Comparison of ENCODE assay signal across 1 cellular context in the genomic region with DNA sequence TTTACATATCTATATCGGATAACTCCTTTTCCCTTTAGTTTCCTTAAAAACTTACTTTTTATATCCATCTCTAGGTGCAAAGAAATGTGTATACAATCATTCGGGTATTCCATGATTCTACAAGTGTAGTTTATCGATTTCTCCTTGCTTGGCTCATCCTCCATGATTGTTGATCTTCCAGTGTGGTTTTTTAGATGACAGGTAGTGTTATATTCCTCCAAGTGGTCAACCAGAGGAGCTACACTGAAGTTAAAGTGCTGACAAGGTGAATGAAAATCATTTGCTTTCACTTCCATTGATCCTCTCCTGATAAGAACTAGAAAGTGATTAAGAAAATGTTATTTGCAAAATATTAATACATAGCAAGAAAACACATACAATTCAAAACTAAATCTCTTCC.
TF ChIP-seq lines count a peak whose summit lies in the region.

No MANE protein-coding gene starts in this region.

TF ChIP-seq in HepG2, 621 proteins besides CTCF, POLR2A, EP300 and RAD21 (continued from another document):
- 0 out of 2 replicates have a peak, but pooled peaks have one; percentile 18 for TF ChIP-seq POGZ (CRISPR knock-in tag; IDR thresholded peaks at IDR 0.05)
- no peak for TF ChIP-seq YY1 (IDR thresholded peaks at IDR 0.05; ENCODE audit: insufficient read depth, insufficient replicate concordance, low read depth, low read length)
- TF ChIP-seq ONECUT2 (CRISPR knock-in tag; IDR thresholded peaks at IDR 0.05): peak; percentile 80
- peak; percentile 84 for TF ChIP-seq MAFF (IDR thresholded peaks at IDR 0.05; ENCODE audit: low read depth, low read length)
- TF ChIP-seq ZNF263 (CRISPR knock-in tag; IDR thresholded peaks at IDR 0.05): no peak
- no peak for TF ChIP-seq ZNF569 (CRISPR knock-in tag; IDR thresholded peaks at IDR 0.05; ENCODE audit: borderline replicate concordance)
- peak; percentile 83 to 90 for TF ChIP-seq MAFK (conservative IDR thresholded peaks at IDR 0.05 in 1 of 2, IDR thresholded peaks at IDR 0.05 in 1 of 2; ENCODE audit: low read length in 2 of 2)
- no peak for TF ChIP-seq ZNF839 (CRISPR knock-in tag; IDR thresholded peaks at IDR 0.05; ENCODE audit: borderline replicate concordance)
- TF ChIP-seq ZNF563 (CRISPR knock-in tag; IDR thresholded peaks at IDR 0.05): no peak
- peak; percentile 90 for TF ChIP-seq ZNF644 (CRISPR knock-in tag; IDR thresholded peaks at IDR 0.05; ENCODE audit: low read depth)
- no peak for TF ChIP-seq ZNF775 (CRISPR knock-in tag; IDR thresholded peaks at IDR 0.05; ENCODE audit: borderline replicate concordance)
- peak; percentile 56 for TF ChIP-seq SMC3 (IDR thresholded peaks at IDR 0.05; ENCODE audit: low read length)
